24 cellular contexts compared by ENCODE assay signal in genomic region chr2:196959291-196959690, GRCh38.
"Had no signal": no experiment of that assay in that cellular context is flagged by ENCODE, and none has a peak within 500 bp of the region (broad histone marks: within the 10 kb centered on the region; RNA-seq: fewer than 3 reads in every experiment).

No MANE protein-coding gene starts in this region.

- H3K4me1 Mint-ChIP-seq: naive B cell had no signal

- DNase-seq: central memory CD4-positive, alpha-beta T cell; dorsolateral prefrontal cortex; effector CD4-positive, alpha-beta T cell; foreskin keratinocyte; heart left ventricle; kidney; naive B cell; sigmoid colon; spleen; stimulated activated CD4-positive, alpha-beta T cell treated with anti-CD3 and anti-CD28 coated beads, Interleukin-4, amount 100 ng/mL, for 1 hour; stimulated activated CD8-positive, alpha-beta memory T cell treated with anti-CD3 and anti-CD28 coated beads, Interleukin-4, amount 100 ng/mL, for 48 hours; stimulated activated naive CD4-positive, alpha-beta T cell; stimulated activated naive CD8-positive, alpha-beta T cell treated with anti-CD3 and anti-CD28 coated beads, Interleukin-15, amount 100 ng/mL, for 72 hours; transverse colon had no signal

- H3K4me3 ChIP-seq: dorsolateral prefrontal cortex, gastroesophageal sphincter, heart left ventricle, hepatocyte, prostate gland, right atrium auricular region, sigmoid colon, skin epidermis, spleen, suprapubic skin, transverse colon had no signal

- H3K79me2 ChIP-seq: hepatocyte, parathyroid adenoma had no signal

- H3K27me3 Mint-ChIP-seq: naive B cell had no signal

- H3K27me3 ChIP-seq: dorsolateral prefrontal cortex, foreskin keratinocyte, gastroesophageal sphincter, heart left ventricle, hepatocyte, right atrium auricular region, sigmoid colon, spleen, suprapubic skin, transverse colon had no signal

- H3K4me3 Mint-ChIP-seq: naive B cell; neural crest cell; stimulated activated naive CD8-positive, alpha-beta T cell treated with anti-CD3 and anti-CD28 coated beads, Interleukin-15, amount 100 ng/mL, for 72 hours had no signal

- H3K27ac ChIP-seq: dorsolateral prefrontal cortex, epithelial cell of prostate, foreskin keratinocyte, gastroesophageal sphincter, heart left ventricle, parathyroid adenoma, prostate gland, right atrium auricular region, sigmoid colon, skin epidermis, spleen, suprapubic skin, transverse colon had no signal

- H3K4me2 ChIP-seq: hepatocyte had no signal

- H3K4me1 ChIP-seq: gastroesophageal sphincter, heart left ventricle, parathyroid adenoma, prostate gland, right atrium auricular region, sigmoid colon, spleen, transverse colon had no signal

- H3K36me3 ChIP-seq: gastroesophageal sphincter, heart left ventricle, prostate gland, right atrium auricular region, sigmoid colon, spleen, suprapubic skin, transverse colon had no signal

- H3K9ac ChIP-seq: parathyroid adenoma had no signal

- H2AFZ ChIP-seq: hepatocyte, parathyroid adenoma had no signal

- H3K9me3 Mint-ChIP-seq: neural crest cell had no signal

- H3K9me3 ChIP-seq: gastroesophageal sphincter, heart left ventricle, prostate gland, right atrium auricular region, sigmoid colon, spleen, suprapubic skin, transverse colon had no signal

- ATAC-seq: esophagus mucosa; foreskin keratinocyte; gastroesophageal sphincter; heart left ventricle; stimulated activated naive CD8-positive, alpha-beta T cell treated with anti-CD3 and anti-CD28 coated beads, Interleukin-15, amount 100 ng/mL, for 72 hours had no signal
